ENCODE assay signal across 8 cellular contexts in the genomic region with DNA sequence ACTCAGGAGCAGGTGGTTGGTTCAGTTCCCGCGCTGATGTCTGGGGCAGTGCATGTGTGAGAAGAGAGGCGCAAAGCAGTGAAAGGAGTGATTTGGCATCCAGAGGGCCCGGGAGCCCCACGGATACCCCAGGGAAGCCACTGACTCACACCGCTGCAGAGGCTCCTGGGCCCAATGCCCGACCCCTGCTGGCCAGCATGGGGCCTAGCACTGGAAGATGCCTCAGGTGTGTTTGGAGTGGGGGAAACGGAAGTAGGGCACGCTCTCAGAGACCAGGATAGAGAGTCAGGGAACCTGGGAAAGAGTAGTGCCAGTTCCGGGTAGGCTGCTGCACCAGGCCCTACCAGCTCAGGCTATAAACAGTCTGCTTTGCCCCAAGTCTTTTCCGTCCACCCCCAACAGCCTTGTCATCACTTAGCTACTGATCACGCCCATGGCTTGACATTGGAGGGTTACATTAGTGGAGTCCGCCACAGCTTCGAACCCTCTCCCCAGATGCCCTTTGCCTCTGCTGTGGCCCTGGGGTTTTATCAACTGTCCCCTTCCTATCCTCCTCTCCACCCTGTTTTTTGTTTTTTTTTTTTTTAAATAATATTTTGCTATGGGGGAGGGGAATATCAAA. TPM values are rescaled to one million over a fixed set of nuclear protein-coding genes. Genes with fewer than 3 reads are reported as not detected.
A peak's percentile ranks its signal among the peaks of the same experiment; 100 is the strongest.
DNase-seq lines count a peak whose midpoint lies in the region; ATAC-seq and TF ChIP-seq lines count a peak whose summit lies in the region.

No MANE protein-coding gene starts in this region.

- no peak overlapping the region for H3K27ac Mint-ChIP-seq in type B pancreatic cell

- peaks cover 40 to 57% of the 10 kb centered on the region in 2 experiments for H3K36me3 ChIP-seq in mesenchymal stem cell (ENCODE audit: control insufficient read depth in 1 of 2, insufficient read depth in 2 of 2, low read depth in 1 of 2, low read length in 2 of 2)

- no peak overlapping the region for H3K9ac ChIP-seq in mesenchymal stem cell (ENCODE audit: low read length)

- H2AFZ ChIP-seq in mesenchymal stem cell (ENCODE audit: low read depth, low read length): no peak overlapping the region

- H3K14ac ChIP-seq in mesenchymal stem cell (ENCODE audit: low read length in 2 of 2): no peak overlapping the region

- peaks cover 6% of the 10 kb centered on the region for H3K4me1 ChIP-seq in mesenchymal stem cell (ENCODE audit: control insufficient read depth, insufficient read depth, low read depth, low read length)

- H3K27me3 ChIP-seq in mesenchymal stem cell (ENCODE audit: control insufficient read depth in 1 of 2, insufficient read depth in 1 of 2, low read length in 2 of 2): peaks cover 0 to 18% of the 10 kb centered on the region in 2 experiments

- no peaks in the 10 kb centered on the region for H3K9me3 ChIP-seq in mesenchymal stem cell (ENCODE audit: control insufficient read depth, low read length)

- H3K4ac ChIP-seq in mesenchymal stem cell (ENCODE audit: low read depth in 1 of 2, low read length in 2 of 2): no peak overlapping the region

- no peak overlapping the region for H2BK120ac ChIP-seq in mesenchymal stem cell (ENCODE audit: low read depth, low read length)

- H3K23ac ChIP-seq in mesenchymal stem cell (ENCODE audit: low read length in 2 of 2): no peak overlapping the region

- no peak overlapping the region for H2BK5ac ChIP-seq in mesenchymal stem cell (ENCODE audit: low read depth, low read length, poor library complexity, severe bottlenecking)

- H3K27ac ChIP-seq in coronary artery (peak overlapping the region in 1 of 2 donors; percentile 68), mesenchymal stem cell (ENCODE audit: low read length, poor library complexity, severe bottlenecking) (no peak overlapping the region)

- H3K9me3 Mint-ChIP-seq in type B pancreatic cell: no peaks in the 10 kb centered on the region

- H2BK12ac ChIP-seq in mesenchymal stem cell (ENCODE audit: low read length in 2 of 2): no peak overlapping the region

- H3K36me3 Mint-ChIP-seq in type B pancreatic cell: peaks cover 25% of the 10 kb centered on the region

- TF ChIP-seq CTCF in WI38 (IDR thresholded peaks at IDR 0.05; ENCODE audit: low read depth, low read length): peak; percentile 91
- TF ChIP-seq CTCF in coronary artery (IDR thresholded peaks at IDR 0.05): peak; percentile 64
- TF ChIP-seq CTCF in type B pancreatic cell (conservative IDR thresholded peaks at IDR 0.05): peak; percentile 81

- no peak overlapping the region for H3K18ac ChIP-seq in mesenchymal stem cell (ENCODE audit: low read depth in 1 of 2, low read length in 2 of 2)

- no peak overlapping the region for H4K91ac ChIP-seq in mesenchymal stem cell (ENCODE audit: low read length)

- H3K27me3 Mint-ChIP-seq in type B pancreatic cell: peaks cover 4% of the 10 kb centered on the region

- H3K79me1 ChIP-seq in mesenchymal stem cell (replicated peaks; ENCODE audit: low read length, poor library complexity, severe bottlenecking): peaks cover 5% of the 10 kb centered on the region

- H3K4me1 Mint-ChIP-seq in type B pancreatic cell (ENCODE audit: unreplicated experiment): peaks cover under 1% of the 10 kb centered on the region

- H3K4me3 ChIP-seq in WI38 (ENCODE audit: low read depth, low read length) (no peak overlapping the region), coronary artery (no peak overlapping the region), mesenchymal stem cell (ENCODE audit: insufficient read depth in 1 of 2, low read depth in 1 of 2, low read length in 2 of 2) (no peak overlapping the region)

- no peak overlapping the region for H2AK5ac ChIP-seq in mesenchymal stem cell (ENCODE audit: low read length, severe bottlenecking)

- DNase-seq in NCI-H1436 (lab: John Stamatoyannopoulos, UW): peak; percentile 20
- DNase-seq in NCI-H1436 treated with DMSO at 0.1 percent for 48 hours (lab: John Stamatoyannopoulos, UW): no peak
- DNase-seq in HT1080 (ENCODE audit: low read depth): peak; percentile 52
- peak; percentile 76 for DNase-seq in coronary artery (ENCODE audit: low spot score)
- peak; percentile 57 for DNase-seq in mesenchymal stem cell
- DNase-seq in type B pancreatic cell (ENCODE audit: extremely low spot score, unreplicated experiment): no peak

- H3K4me3 Mint-ChIP-seq in type B pancreatic cell: no peak overlapping the region

- H4K8ac ChIP-seq in mesenchymal stem cell (ENCODE audit: low read length): no peak overlapping the region

- H3K4me2 ChIP-seq in mesenchymal stem cell (ENCODE audit: low read length, poor library complexity, severe bottlenecking): no peak overlapping the region

- no peak for ATAC-seq in HG03342 (IDR thresholded peaks at IDR 0.05; ENCODE audit: unreplicated experiment)

- whole genome bisulfite sequencing in mesenchymal stem cell: 59% methylated on average over 12 of the region's 14 CpGs

- no peak overlapping the region for H2BK15ac ChIP-seq in mesenchymal stem cell (ENCODE audit: low read depth, poor library complexity, severe bottlenecking)

RNA-seq across cellular contexts. Expression of a gene that starts 9.5 kb away (rescaled TPM):
- total RNA-seq in HT1080 (2014; rRNA removed; shearing (Covaris generic)): 3.1 and 3.7 TPM in 2 replicates
- polyA plus RNA-seq in HT1080 (2015; cell fraction: cytosol; rRNA removed): 1.5 and 3.4 TPM in 2 replicates
- 37.9 and 47.5 TPM in 2 replicates for polyA plus RNA-seq in HT1080 (2015; cell fraction: nucleus; rRNA removed)
- polyA plus RNA-seq in mesenchymal stem cell (2013, experiment 1 of 2): 9.3 TPM
- polyA plus RNA-seq in mesenchymal stem cell (2013, experiment 2 of 2): 8.4 TPM
- 30.6 and 49.3 TPM in 2 replicates for total RNA-seq in type B pancreatic cell (ENCODE audit: low replicate concordance)

RNA-seq across cellular contexts. Expression of a gene that starts 9.7 kb away (rescaled TPM):
- 15.9 and 19.0 TPM in 2 replicates for total RNA-seq in HT1080 (2014; rRNA removed; shearing (Covaris generic))
- 9.9 and 14.4 TPM in 2 replicates for polyA plus RNA-seq in HT1080 (2015; cell fraction: cytosol; rRNA removed)
- polyA plus RNA-seq in HT1080 (2015; cell fraction: nucleus; rRNA removed): 35.2 and 55.3 TPM in 2 replicates
- 8.0 TPM for polyA plus RNA-seq in mesenchymal stem cell (2013, experiment 1 of 2)
- polyA plus RNA-seq in mesenchymal stem cell (2013, experiment 2 of 2): 7.8 TPM
- 49.2 and 72.2 TPM in 2 replicates for total RNA-seq in type B pancreatic cell (ENCODE audit: low replicate concordance)

RNA-seq across cellular contexts. Expression of a gene that starts 16.8 kb away (rescaled TPM):
- not detected in 2 replicates for total RNA-seq in HT1080 (2014; rRNA removed; shearing (Covaris generic))
- not detected in 2 replicates for polyA plus RNA-seq in HT1080 (2015; cell fraction: cytosol; rRNA removed)
- 0.17 TPM in 1 of 2 replicates, not detected in the other for polyA plus RNA-seq in HT1080 (2015; cell fraction: nucleus; rRNA removed)
- 0.19 TPM for polyA plus RNA-seq in mesenchymal stem cell (2013, experiment 1 of 2)
- 0.10 TPM for polyA plus RNA-seq in mesenchymal stem cell (2013, experiment 2 of 2)
- 3.2 and 4.2 TPM in 2 replicates for total RNA-seq in type B pancreatic cell (ENCODE audit: low replicate concordance)

RNA-seq across cellular contexts. Expression of a gene that starts 41.8 kb away (rescaled TPM):
- 10.8 and 17.4 TPM in 2 replicates for total RNA-seq in HT1080 (2014; rRNA removed; shearing (Covaris generic))
- 23.0 and 23.6 TPM in 2 replicates for polyA plus RNA-seq in HT1080 (2015; cell fraction: cytosol; rRNA removed)
- 24.7 and 25.6 TPM in 2 replicates for polyA plus RNA-seq in HT1080 (2015; cell fraction: nucleus; rRNA removed)
- 20.0 TPM for polyA plus RNA-seq in mesenchymal stem cell (2013, experiment 1 of 2)
- polyA plus RNA-seq in mesenchymal stem cell (2013, experiment 2 of 2): 20.3 TPM
- total RNA-seq in type B pancreatic cell (ENCODE audit: low replicate concordance): 74.5 and 89.9 TPM in 2 replicates

Comparison
In these comparisons a context has a peak if more than half of its experiments do, and no peak if none do; other contexts are left out.
1. DNase-seq: peak in NCI-H1436 (single experiment), HT1080 (single experiment), coronary artery (single experiment) and mesenchymal stem cell (single experiment); none in NCI-H1436 treated with DMSO at 0.1 percent for 48 hours (single experiment) and type B pancreatic cell (single experiment).
2. Peak in every context shown above with its lines, with median percentiles within 50 percentile points of each other: CTCF ChIP-seq.